ENCODE assay signal across 8 cellular contexts in genomic region chr4:147057631-147057980, GRCh38.
DNase-seq lines count a peak whose midpoint lies in the region; ATAC-seq, FAIRE-seq and TF ChIP-seq lines count a peak whose summit lies in the region.

No MANE protein-coding gene starts in this region.

- DNase-seq in activated naive CD4-positive, alpha-beta T cell treated with anti-CD3 and anti-CD28 coated beads, Interleukin-2, amount 50 U/mL, for 16 hours, result no peak
- no peak for DNase-seq in activated CD8-positive, alpha-beta T cell treated with anti-CD3 and anti-CD28 coated beads for 36 hours
- DNase-seq in kidney (no peak), upper lobe of right lung (no peak), GM19238 (ENCODE audit: insufficient read length, low spot score) (no peak), NCI-H2081 treated with DMSO at 0.1 percent for 48 hours (lab: John Stamatoyannopoulos, UW) (no peak)

- H3K27me3 ChIP-seq in upper lobe of right lung, result no peaks in the 10 kb centered on the region

- H3K9me3 Mint-ChIP-seq in activated naive CD4-positive, alpha-beta T cell treated with anti-CD3 and anti-CD28 coated beads, Interleukin-2, amount 50 U/mL, for 24 hours, result no peaks in the 10 kb centered on the region
- H3K9me3 Mint-ChIP-seq in activated CD8-positive, alpha-beta T cell treated with anti-CD3 and anti-CD28 coated beads for 36 hours, result no peaks in the 10 kb centered on the region

- intact Hi-C loops in activated CD8-positive, alpha-beta T cell treated with anti-CD3 and anti-CD28 coated beads for 36 hours (cut with micrococcal nuclease), result no loop called here
- intact Hi-C loops in kidney (cut with DNase I), result no loop called here
- intact Hi-C loops in upper lobe of right lung (cut with DNase I), result no loop called here

- POLR2A ChIA-PET in activated CD8-positive, alpha-beta T cell treated with anti-CD3 and anti-CD28 coated beads for 36 hours (lab: Charles Lee), result no interaction called here

- H3K27me3 Mint-ChIP-seq in activated naive CD4-positive, alpha-beta T cell treated with anti-CD3 and anti-CD28 coated beads, Interleukin-2, amount 50 U/mL, for 24 hours, result peaks cover 4% of the 10 kb centered on the region
- peaks cover 10% of the 10 kb centered on the region for H3K27me3 Mint-ChIP-seq in activated CD8-positive, alpha-beta T cell treated with anti-CD3 and anti-CD28 coated beads for 36 hours

- CTCF ChIA-PET in activated CD8-positive, alpha-beta T cell treated with anti-CD3 and anti-CD28 coated beads for 36 hours (lab: Charles Lee), result no interaction called here

- H3K36me3 ChIP-seq in kidney (ENCODE audit: control insufficient read depth in 1 of 2, insufficient read depth in 2 of 2, low read length in 2 of 2) (no peaks in the 10 kb centered on the region), upper lobe of right lung (no peaks in the 10 kb centered on the region)

- H3K36me3 Mint-ChIP-seq in activated naive CD4-positive, alpha-beta T cell treated with anti-CD3 and anti-CD28 coated beads, Interleukin-2, amount 50 U/mL, for 24 hours, result peaks cover 2% of the 10 kb centered on the region
- no peaks in the 10 kb centered on the region for H3K36me3 Mint-ChIP-seq in activated CD8-positive, alpha-beta T cell treated with anti-CD3 and anti-CD28 coated beads for 36 hours (ENCODE audit: low read depth)

- H3K4me3 ChIP-seq in kidney (ENCODE audit: low read length in 2 of 2) (peak overlapping the region; percentile 61 to 65), upper lobe of right lung (peak overlapping the region; percentile 46)

- H3K4me1 Mint-ChIP-seq in activated naive CD4-positive, alpha-beta T cell treated with anti-CD3 and anti-CD28 coated beads, Interleukin-2, amount 50 U/mL, for 24 hours, result peaks cover 9% of the 10 kb centered on the region
- H3K4me1 Mint-ChIP-seq in activated CD8-positive, alpha-beta T cell treated with anti-CD3 and anti-CD28 coated beads for 36 hours (ENCODE audit: low read depth), result peaks cover 10% of the 10 kb centered on the region

- H3K9ac ChIP-seq in kidney (ENCODE audit: low read length in 2 of 2), result no peak overlapping the region

- H3K9me3 ChIP-seq in kidney (ENCODE audit: control insufficient read depth in 1 of 2, low read length in 2 of 2) (no peaks in the 10 kb centered on the region), upper lobe of right lung (no peaks in the 10 kb centered on the region)

- no peak for TF ChIP-seq CTCF in activated CD8-positive, alpha-beta T cell treated with anti-CD3 and anti-CD28 coated beads for 36 hours (IDR thresholded peaks at IDR 0.05)
- TF ChIP-seq CTCF in kidney (IDR thresholded peaks at IDR 0.05; ENCODE audit: borderline replicate concordance, extremely low read depth, insufficient read depth) (no peak), upper lobe of right lung (IDR thresholded peaks at IDR 0.05) (no peak)

- FAIRE-seq in kidney (lab: Jason Lieb, UNC), result no peak

- no peak for ATAC-seq in activated CD8-positive, alpha-beta T cell treated with anti-CD3 and anti-CD28 coated beads for 36 hours
- ATAC-seq in upper lobe of right lung, result no peak
- no peak for ATAC-seq in GM21737 (IDR thresholded peaks at IDR 0.05; ENCODE audit: unreplicated experiment)

- peak overlapping the region; percentile 71 for H3K27ac Mint-ChIP-seq in activated naive CD4-positive, alpha-beta T cell treated with anti-CD3 and anti-CD28 coated beads, Interleukin-2, amount 50 U/mL, for 24 hours
- peak overlapping the region; percentile 83 for H3K27ac Mint-ChIP-seq in activated CD8-positive, alpha-beta T cell treated with anti-CD3 and anti-CD28 coated beads for 36 hours

- H3K27ac ChIP-seq in kidney (ENCODE audit: low read depth in 2 of 2, low read length in 2 of 2) (no peak overlapping the region), upper lobe of right lung (peak overlapping the region; percentile 67)

- H3K4me1 ChIP-seq in kidney (ENCODE audit: control insufficient read depth in 1 of 2, insufficient read depth in 1 of 2, low read depth in 1 of 2, low read length in 2 of 2), result no peaks in the 10 kb centered on the region
- peaks cover 3% of the 10 kb centered on the region for H3K4me1 ChIP-seq in upper lobe of right lung

- peak overlapping the region; percentile 83 for H3K4me3 Mint-ChIP-seq in activated naive CD4-positive, alpha-beta T cell treated with anti-CD3 and anti-CD28 coated beads, Interleukin-2, amount 50 U/mL, for 24 hours
- peak overlapping the region; percentile 71 for H3K4me3 Mint-ChIP-seq in activated CD8-positive, alpha-beta T cell treated with anti-CD3 and anti-CD28 coated beads for 36 hours
